Comparison of ENCODE assay signal across 2 cellular contexts in genomic region chr1:232953176-232953524, GRCh38.
TF ChIP-seq lines count a peak whose summit lies in the region.

No MANE protein-coding gene starts in this region.

TF ChIP-seq in IMR-90, 13 proteins besides CTCF, POLR2A, EP300 and RAD21:
- TF ChIP-seq MAFK (IDR thresholded peaks at IDR 0.05; ENCODE audit: low read depth, low read length) (no peak), SMC3 (IDR thresholded peaks at IDR 0.05; ENCODE audit: low read depth, low read length) (no peak), CEBPB (IDR thresholded peaks at IDR 0.05; ENCODE audit: low read depth, low read length) (no peak), USF2 (IDR thresholded peaks at IDR 0.05; ENCODE audit: low read depth, low read length) (no peak), RCOR1 (IDR thresholded peaks at IDR 0.05; ENCODE audit: insufficient replicate concordance, low read length) (no peak), MXI1 (IDR thresholded peaks at IDR 0.05; ENCODE audit: borderline replicate concordance, low read depth, low read length) (no peak), RFX5 (IDR thresholded peaks at IDR 0.05; ENCODE audit: low read depth, low read length) (no peak), MAZ (IDR thresholded peaks at IDR 0.05; ENCODE audit: borderline replicate concordance, low read depth, low read length) (no peak), BHLHE40 (IDR thresholded peaks at IDR 0.05; ENCODE audit: low read depth, low read length) (no peak), CHD1 (IDR thresholded peaks at IDR 0.05; ENCODE audit: low read depth, low read length) (no peak), FOS (IDR thresholded peaks at IDR 0.05; ENCODE audit: low read depth, low read length) (no peak), NFE2L2 (IDR thresholded peaks at IDR 0.05; ENCODE audit: low read depth, low read length) (no peak)
- TF ChIP-seq, protein P1, sequence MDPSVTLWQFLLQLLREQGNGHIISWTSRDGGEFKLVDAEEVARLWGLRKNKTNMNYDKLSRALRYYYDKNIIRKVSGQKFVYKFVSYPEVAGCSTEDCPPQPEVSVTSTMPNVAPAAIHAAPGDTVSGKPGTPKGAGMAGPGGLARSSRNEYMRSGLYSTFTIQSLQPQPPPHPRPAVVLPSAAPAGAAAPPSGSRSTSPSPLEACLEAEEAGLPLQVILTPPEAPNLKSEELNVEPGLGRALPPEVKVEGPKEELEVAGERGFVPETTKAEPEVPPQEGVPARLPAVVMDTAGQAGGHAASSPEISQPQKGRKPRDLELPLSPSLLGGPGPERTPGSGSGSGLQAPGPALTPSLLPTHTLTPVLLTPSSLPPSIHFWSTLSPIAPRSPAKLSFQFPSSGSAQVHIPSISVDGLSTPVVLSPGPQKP (IDR thresholded peaks at IDR 0.05; ENCODE audit: borderline replicate concordance, low read depth, low read length), result no peak
TF ChIP-seq in IMR-90: peak in this region for 0.

TF ChIP-seq in GM12878, 131 proteins besides CTCF, POLR2A, EP300 and RAD21:
- TF ChIP-seq IKZF1 (conservative IDR thresholded peaks at IDR 0.05), result 0 out of 2 replicates have a peak, but pooled peaks have one; percentile 7
- TF ChIP-seq MTA2 (IDR thresholded peaks at IDR 0.05; ENCODE audit: low read depth), result 0 out of 2 replicates have a peak, but pooled peaks have one; percentile 3
- TF ChIP-seq MYB (IDR thresholded peaks at IDR 0.05; ENCODE audit: borderline replicate concordance, low read depth, low read length), result no peak
